ENCODE assay signal across 27 cellular contexts in genomic region chr13:58594978-58595600, GRCh38.
"Had no signal": no experiment of that assay in that cellular context is flagged by ENCODE, and none has a peak within 500 bp of the region (broad histone marks: within the 10 kb centered on the region; RNA-seq: fewer than 3 reads in every experiment).

No MANE protein-coding gene starts in this region.

- H3K27me3 Mint-ChIP-seq: activated CD4-positive, alpha-beta memory T cell treated with anti-CD3 and anti-CD28 coated beads for 36 hours; activated CD4-positive, alpha-beta T cell treated with anti-CD3 and anti-CD28 coated beads for 36 hours; activated CD4-positive, alpha-beta T cell treated with anti-CD3 and anti-CD28 coated beads, Interleukin-2, amount 10 ng/mL, durations not matched to agents 24 days and 14 days; activated CD8-positive, alpha-beta memory T cell treated with anti-CD3 and anti-CD28 coated beads, Interleukin-2, amount 10 ng/mL, durations not matched to agents 7 days and 5 days; activated naive CD4-positive, alpha-beta T cell treated with anti-CD3 and anti-CD28 coated beads, Interleukin-2, amount 10 ng/mL, durations not matched to agents 7 days and 5 days; activated naive CD8-positive, alpha-beta T cell treated with anti-CD3 and anti-CD28 coated beads, Interleukin-2, amount 10 ng/mL, durations not matched to agents 7 days and 5 days; brain had no signal

- H3K4me1 ChIP-seq: ascending aorta, breast epithelium, colonic mucosa, esophagus squamous epithelium had no signal

- H3K27me3 ChIP-seq: ascending aorta, breast epithelium, cardiac muscle cell, colonic mucosa, esophagus squamous epithelium had no signal

- H3K4me3 Mint-ChIP-seq: activated CD4-positive, alpha-beta memory T cell treated with anti-CD3 and anti-CD28 coated beads for 36 hours; activated CD4-positive, alpha-beta T cell treated with anti-CD3 and anti-CD28 coated beads for 36 hours; activated CD4-positive, alpha-beta T cell treated with anti-CD3 and anti-CD28 coated beads, Interleukin-2, amount 10 ng/mL, durations not matched to agents 24 days and 14 days; activated CD8-positive, alpha-beta memory T cell treated with anti-CD3 and anti-CD28 coated beads, Interleukin-2, amount 10 ng/mL, durations not matched to agents 7 days and 5 days; activated CD8-positive, alpha-beta T cell treated with anti-CD3 and anti-CD28 coated beads, Interleukin-2, amount 10 ng/mL, durations not matched to agents 7 days and 5 days; activated naive CD4-positive, alpha-beta T cell treated with anti-CD3 and anti-CD28 coated beads, Interleukin-2, amount 10 ng/mL, durations not matched to agents 7 days and 5 days; activated naive CD8-positive, alpha-beta T cell treated with anti-CD3 and anti-CD28 coated beads, Interleukin-2, amount 10 ng/mL, durations not matched to agents 7 days and 5 days; activated T-helper 1 cell treated with anti-CD3 and anti-CD28 coated beads, Interleukin-12 subunit alpha, Interleukin-12 subunit beta, Interleukin-2, Interleukin-4 antibody, amounts not matched to agents 30 ng/mL and 10 ng/mL and 1 ng/mL, durations not matched to agents 14 hours and 24 hours and 36 hours; brain had no signal

- H3K36me3 Mint-ChIP-seq: activated CD4-positive, alpha-beta memory T cell treated with anti-CD3 and anti-CD28 coated beads for 36 hours; activated CD8-positive, alpha-beta memory T cell treated with anti-CD3 and anti-CD28 coated beads, Interleukin-2, amount 10 ng/mL, durations not matched to agents 7 days and 5 days; activated naive CD4-positive, alpha-beta T cell treated with anti-CD3 and anti-CD28 coated beads, Interleukin-2, amount 10 ng/mL, durations not matched to agents 7 days and 5 days; activated naive CD4-positive, alpha-beta T cell treated with anti-CD3 and anti-CD28 coated beads, Interleukin-2, amount 50 U/mL, for 72 hours; activated naive CD8-positive, alpha-beta T cell treated with anti-CD3 and anti-CD28 coated beads, Interleukin-2, amount 10 ng/mL, durations not matched to agents 7 days and 5 days; brain had no signal

- H3K4me3 ChIP-seq: ascending aorta, breast epithelium, cardiac muscle cell, colonic mucosa, esophagus squamous epithelium had no signal

- H3K27ac ChIP-seq: ascending aorta, breast epithelium, cardiac muscle cell, colonic mucosa, epithelial cell of prostate, esophagus squamous epithelium had no signal

- H3K4me1 Mint-ChIP-seq: activated CD4-positive, alpha-beta T cell treated with anti-CD3 and anti-CD28 coated beads for 36 hours; activated CD4-positive, alpha-beta T cell treated with anti-CD3 and anti-CD28 coated beads, Interleukin-2, amount 10 ng/mL, durations not matched to agents 24 days and 14 days; activated CD8-positive, alpha-beta memory T cell treated with anti-CD3 and anti-CD28 coated beads, Interleukin-2, amount 10 ng/mL, durations not matched to agents 7 days and 5 days; activated naive CD4-positive, alpha-beta T cell treated with anti-CD3 and anti-CD28 coated beads, Interleukin-2, amount 10 ng/mL, durations not matched to agents 7 days and 5 days; activated naive CD8-positive, alpha-beta T cell treated with anti-CD3 and anti-CD28 coated beads, Interleukin-2, amount 10 ng/mL, durations not matched to agents 7 days and 5 days had no signal

- H3K27ac Mint-ChIP-seq: activated CD4-positive, alpha-beta memory T cell treated with anti-CD3 and anti-CD28 coated beads for 36 hours; activated CD4-positive, alpha-beta T cell treated with anti-CD3 and anti-CD28 coated beads for 36 hours; activated CD4-positive, alpha-beta T cell treated with anti-CD3 and anti-CD28 coated beads, Interleukin-2, amount 10 ng/mL, durations not matched to agents 24 days and 14 days; activated CD8-positive, alpha-beta memory T cell treated with anti-CD3 and anti-CD28 coated beads, Interleukin-2, amount 10 ng/mL, durations not matched to agents 7 days and 5 days; activated CD8-positive, alpha-beta T cell treated with anti-CD3 and anti-CD28 coated beads, Interleukin-2, amount 10 ng/mL, durations not matched to agents 7 days and 5 days; activated naive CD4-positive, alpha-beta T cell treated with anti-CD3 and anti-CD28 coated beads, Interleukin-2, amount 10 ng/mL, durations not matched to agents 7 days and 5 days; activated naive CD4-positive, alpha-beta T cell treated with anti-CD3 and anti-CD28 coated beads, Interleukin-2, amount 50 U/mL, for 72 hours; activated naive CD8-positive, alpha-beta T cell treated with anti-CD3 and anti-CD28 coated beads, Interleukin-2, amount 10 ng/mL, durations not matched to agents 7 days and 5 days; activated T-helper 1 cell treated with anti-CD3 and anti-CD28 coated beads, Interleukin-12 subunit alpha, Interleukin-12 subunit beta, Interleukin-2, Interleukin-4 antibody, amounts not matched to agents 30 ng/mL and 10 ng/mL and 1 ng/mL, durations not matched to agents 14 hours and 24 hours and 36 hours had no signal

- DNase-seq: activated CD4-positive, alpha-beta memory T cell treated with anti-CD3 and anti-CD28 coated beads for 36 hours; activated CD4-positive, alpha-beta T cell treated with anti-CD3 and anti-CD28 coated beads for 36 hours; activated CD4-positive, alpha-beta T cell treated with anti-CD3 and anti-CD28 coated beads, Interleukin-2, amount 10 ng/mL, durations not matched to agents 24 days and 14 days; activated CD4-positive, CD25-positive, alpha-beta regulatory T cell; activated CD4-positive, CD25-positive, alpha-beta regulatory T cell treated with anti-CD3 and anti-CD28 coated beads, Interleukin-2, amount 50 U/mL, for 72 hours; activated CD8-positive, alpha-beta memory T cell treated with anti-CD3 and anti-CD28 coated beads, Interleukin-2, amount 10 ng/mL, durations not matched to agents 7 days and 5 days; activated CD8-positive, alpha-beta memory T cell treated with anti-CD3 and anti-CD28 coated beads, Interleukin-2, amount 50 U/mL, for 4 hours; activated CD8-positive, alpha-beta T cell treated with anti-CD3 and anti-CD28 coated beads, Interleukin-2, amount 10 ng/mL, durations not matched to agents 7 days and 5 days; activated gamma-delta T cell; activated naive CD4-positive, alpha-beta T cell; activated naive CD4-positive, alpha-beta T cell treated with anti-CD3 and anti-CD28 coated beads, Interleukin-2, amount 10 ng/mL, durations not matched to agents 7 days and 5 days; activated naive CD8-positive, alpha-beta T cell treated with anti-CD3 and anti-CD28 coated beads, Interleukin-2, amount 10 ng/mL, durations not matched to agents 7 days and 5 days; activated T-cell treated with anti-CD3 and anti-CD28 coated beads, Interleukin-2, amount 50 U/mL, for 1 hour; activated T-cell treated with anti-CD3 and anti-CD28 coated beads, Interleukin-2, amount 50 U/mL, for 48 hours; central memory CD4-positive, alpha-beta T cell; cerebellar nuclear complex; colonic mucosa; effector CD8-positive, alpha-beta T cell; esophagus squamous epithelium; T-helper 2 cell had no signal

- ATAC-seq: activated CD4-positive, alpha-beta T cell treated with anti-CD3 and anti-CD28 coated beads for 36 hours; activated CD8-positive, alpha-beta memory T cell treated with anti-CD3 and anti-CD28 coated beads, Interleukin-2, amount 10 ng/mL, durations not matched to agents 7 days and 5 days; activated CD8-positive, alpha-beta T cell treated with anti-CD3 and anti-CD28 coated beads, Interleukin-2, amount 10 ng/mL, durations not matched to agents 7 days and 5 days; activated naive CD4-positive, alpha-beta T cell treated with anti-CD3 and anti-CD28 coated beads, Interleukin-2, amount 50 U/mL, for 72 hours had no signal

- H3K36me3 ChIP-seq: ascending aorta, breast epithelium, cardiac muscle cell, colonic mucosa, esophagus squamous epithelium had no signal

- H3K9me3 Mint-ChIP-seq: activated CD4-positive, alpha-beta T cell treated with anti-CD3 and anti-CD28 coated beads, Interleukin-2, amount 10 ng/mL, durations not matched to agents 24 days and 14 days; activated T-helper 1 cell treated with anti-CD3 and anti-CD28 coated beads, Interleukin-12 subunit alpha, Interleukin-12 subunit beta, Interleukin-2, Interleukin-4 antibody, amounts not matched to agents 30 ng/mL and 10 ng/mL and 1 ng/mL, durations not matched to agents 14 hours and 24 hours and 36 hours had no signal

- H3K9me3 ChIP-seq: ascending aorta, breast epithelium, colonic mucosa, esophagus squamous epithelium had no signal
